10 cellular contexts compared by ENCODE assay signal in genomic region chr5:119054082-119054481, GRCh38.
"Had no signal": no experiment of that assay in that cellular context is flagged by ENCODE, and none has a peak within 500 bp of the region (broad histone marks: within the 10 kb centered on the region; RNA-seq: fewer than 3 reads in every experiment).

No MANE protein-coding gene starts in this region.

- H2AFZ ChIP-seq: GM23248, GM23338 had no signal

- H3K36me3 ChIP-seq: HAP-1 had no signal

- FAIRE-seq: H54 had no signal

- H3K27ac ChIP-seq: GM23248 had no signal

- ATAC-seq: GM23338, HCT116 had no signal

- H3K9ac ChIP-seq: GM23248 had no signal

- H3K9me3 ChIP-seq: HAP-1 had no signal

- H3K4me3 ChIP-seq: GM23248, GM23338, HAP-1 had no signal

- H3K4me2 ChIP-seq: GM23338 had no signal

- DNase-seq: GM23248, GOT3, H7, H9, HCEC 1CT, HFFc6 had no signal
